In the genomic region with DNA sequence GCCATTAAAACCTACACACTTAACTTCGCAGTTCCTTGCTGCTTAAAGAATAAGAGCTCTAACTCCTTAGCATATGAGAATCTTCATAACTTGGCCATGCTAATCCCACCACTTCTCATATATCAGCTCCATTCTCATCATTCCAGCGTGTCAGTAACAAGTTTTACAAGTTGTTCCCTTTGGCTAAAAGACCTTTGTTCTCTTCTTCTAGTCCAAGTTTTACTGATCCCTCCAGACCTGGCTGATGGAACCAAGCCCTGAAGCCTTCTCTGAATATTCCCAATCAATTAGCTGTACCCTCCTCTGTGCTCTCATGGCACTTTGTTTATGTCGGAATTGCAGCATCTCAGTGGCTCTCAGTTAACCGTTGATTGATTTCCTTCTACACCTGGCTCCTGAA, we compare ENCODE assay signal across 17 cellular contexts.
"Had no signal": no experiment of that assay in that cellular context is flagged by ENCODE, and none has a peak within 500 bp of the region (broad histone marks: within the 10 kb centered on the region; RNA-seq: fewer than 3 reads in every experiment).

No MANE protein-coding gene starts in this region.

- FAIRE-seq: TTC549 had no signal

- H3K27me3 Mint-ChIP-seq: activated B cell treated with CpG ODN at 0.5 μM for 24 hours; activated CD4-positive, alpha-beta T cell treated with anti-CD3 and anti-CD28 coated beads, Interleukin-2, amount 10 ng/mL, durations not matched to agents 24 days and 14 days; T-helper 17 cell had no signal

- ATAC-seq: lower lobe of right lung; naive thymus-derived CD4-positive, alpha-beta T cell; psoas muscle; right lobe of liver; T-helper 17 cell had no signal

- H3K27ac Mint-ChIP-seq: activated B cell treated with CpG ODN at 0.5 μM for 24 hours; activated CD4-positive, alpha-beta T cell treated with anti-CD3 and anti-CD28 coated beads, Interleukin-2, amount 10 ng/mL, durations not matched to agents 24 days and 14 days; naive thymus-derived CD4-positive, alpha-beta T cell; T-helper 17 cell had no signal

- H3K4me1 ChIP-seq: psoas muscle, right lobe of liver had no signal

- H3K9me3 ChIP-seq: right lobe of liver had no signal

- H3K4me3 ChIP-seq: coronary artery, lower lobe of right lung, psoas muscle, right lobe of liver, upper lobe of left lung had no signal

- H3K27me3 ChIP-seq: right lobe of liver, upper lobe of left lung had no signal

- H3K4me3 Mint-ChIP-seq: activated B cell treated with CpG ODN at 0.5 μM for 24 hours; activated CD4-positive, alpha-beta T cell treated with anti-CD3 and anti-CD28 coated beads, Interleukin-2, amount 10 ng/mL, durations not matched to agents 24 days and 14 days; naive thymus-derived CD4-positive, alpha-beta T cell; T-helper 17 cell had no signal

- H3K27ac ChIP-seq: coronary artery, lower lobe of right lung, psoas muscle, right lobe of liver, upper lobe of left lung had no signal

- DNase-seq: activated B cell treated with CpG ODN at 0.5 μM for 24 hours; activated CD4-positive, alpha-beta T cell treated with anti-CD3 and anti-CD28 coated beads, Interleukin-2, amount 10 ng/mL, durations not matched to agents 24 days and 14 days; activated naive CD4-positive, alpha-beta T cell treated with Interleukin-2 at 50 U/mL for 16 hours; central memory CD4-positive, alpha-beta T cell; effector CD8-positive, alpha-beta T cell; hypothalamus; lower lobe of right lung; naive thymus-derived CD4-positive, alpha-beta T cell; nucleus accumbens; psoas muscle; right lobe of liver; stimulated activated CD4-positive, alpha-beta T cell treated with anti-CD3 and anti-CD28 coated beads, Interleukin-12 subunit alpha, Interleukin-12 subunit beta, amount 100 ng/mL, for 4 hours; stimulated activated naive CD4-positive, alpha-beta T cell treated with Interleukin-2 at 50 U/mL for 16 hours; T-helper 17 cell; upper lobe of left lung had no signal

- H3K36me3 ChIP-seq: lower lobe of right lung, right lobe of liver, upper lobe of left lung had no signal
